In genomic region chr3:35224571-35225280, GRCh38 we compare ENCODE assay signal across 15 cellular contexts.
"Had no signal": no experiment of that assay in that cellular context is flagged by ENCODE, and none has a peak within 500 bp of the region (broad histone marks: within the 10 kb centered on the region; RNA-seq: fewer than 3 reads in every experiment).

No MANE protein-coding gene starts in this region.

- H3K4me1 ChIP-seq: gastroesophageal sphincter, heart right ventricle, prostate gland, sigmoid colon, upper lobe of left lung had no signal

- H3K27me3 ChIP-seq: gastroesophageal sphincter, sigmoid colon, upper lobe of left lung had no signal

- H3K36me3 ChIP-seq: gastroesophageal sphincter, heart right ventricle, prostate gland, sigmoid colon, upper lobe of left lung had no signal

- DNase-seq: activated CD4-positive, alpha-beta T cell treated with anti-CD3 and anti-CD28 coated beads, Interleukin-2, amount 10 ng/mL, durations not matched to agents 7 days and 5 days; activated CD8-positive, alpha-beta memory T cell treated with anti-CD3 and anti-CD28 coated beads for 24 hours; activated naive CD8-positive, alpha-beta T cell treated with anti-CD3 and anti-CD28 coated beads for 36 hours; amygdala; heart right ventricle; left colon; midbrain; sigmoid colon; stimulated activated CD4-positive, alpha-beta T cell treated with anti-CD3 and anti-CD28 coated beads, Interleukin-1b, Interleukin-23, amount 100 ng/mL, for 48 hours; stimulated activated naive CD8-positive, alpha-beta T cell treated with anti-CD3 and anti-CD28 coated beads, Interleukin-15, amount 100 ng/mL, for 72 hours; upper lobe of left lung had no signal

- H3K4me3 ChIP-seq: gastroesophageal sphincter, heart right ventricle, lung, prostate gland, sigmoid colon, upper lobe of left lung had no signal

- H3K27ac ChIP-seq: epithelial cell of prostate, gastroesophageal sphincter, heart right ventricle, prostate gland, sigmoid colon, upper lobe of left lung had no signal

- H3K9me3 ChIP-seq: gastroesophageal sphincter, prostate gland, sigmoid colon, upper lobe of left lung had no signal
